Comparison of ENCODE assay signal across 18 cellular contexts in genomic region chr9:11551106-11551505, GRCh38.
"Had no signal": no experiment of that assay in that cellular context is flagged by ENCODE, and none has a peak within 500 bp of the region (broad histone marks: within the 10 kb centered on the region; RNA-seq: fewer than 3 reads in every experiment).

No MANE protein-coding gene starts in this region.

- H3K4me3 Mint-ChIP-seq: endodermal cell; naive thymus-derived CD4-positive, alpha-beta T cell; nephron progenitor cell; stimulated activated memory B cell treated with anti-CD40 and anti-IgM and Interleukin-4, amounts not matched to agents 10 μg/mL and 1 μg/mL and 100 μg/mL, for 72 hours; stimulated activated naive CD8-positive, alpha-beta T cell treated with anti-CD3 and anti-CD28 coated beads, Interleukin-15, Interleukin-2, amounts not matched to agents 100 ng/mL and 50 ng/mL, for 24 hours had no signal

- H3K27ac Mint-ChIP-seq: endodermal cell; naive thymus-derived CD4-positive, alpha-beta T cell; nephron progenitor cell; stimulated activated memory B cell treated with anti-CD40 and anti-IgM and Interleukin-4, amounts not matched to agents 10 μg/mL and 1 μg/mL and 100 μg/mL, for 72 hours; stimulated activated naive CD8-positive, alpha-beta T cell treated with anti-CD3 and anti-CD28 coated beads, Interleukin-15, Interleukin-2, amounts not matched to agents 100 ng/mL and 50 ng/mL, for 24 hours had no signal

- H3K36me3 Mint-ChIP-seq: naive thymus-derived CD4-positive, alpha-beta T cell; stimulated activated memory B cell treated with anti-CD40 and anti-IgM and Interleukin-4, amounts not matched to agents 10 μg/mL and 1 μg/mL and 100 μg/mL, for 72 hours had no signal

- DNase-seq: effector CD4-positive, alpha-beta T cell; endodermal cell; heart left ventricle; hippocampal formation; kidney glomerular epithelial cell; mesendoderm; naive thymus-derived CD4-positive, alpha-beta T cell; nephron progenitor cell; psoas muscle; retina; right lobe of liver; stimulated activated CD4-positive, alpha-beta T cell treated with anti-CD3 and anti-CD28 coated beads, Interleukin-15, amount 100 ng/mL, for 24 hours; stimulated activated CD4-positive, alpha-beta T cell treated with anti-CD3 and anti-CD28 coated beads, Interleukin-1b, Interleukin-23, amount 100 ng/mL, for 48 hours; stimulated activated CD4-positive, alpha-beta T cell treated with anti-CD3 and anti-CD28 coated beads, Interleukin-4, amount 100 ng/mL, for 24 hours; tibial artery; upper lobe of left lung had no signal

- H3K4me1 Mint-ChIP-seq: endodermal cell; naive thymus-derived CD4-positive, alpha-beta T cell; nephron progenitor cell; stimulated activated memory B cell treated with anti-CD40 and anti-IgM and Interleukin-4, amounts not matched to agents 10 μg/mL and 1 μg/mL and 100 μg/mL, for 72 hours had no signal

- H3K27me3 Mint-ChIP-seq: naive thymus-derived CD4-positive, alpha-beta T cell; stimulated activated memory B cell treated with anti-CD40 and anti-IgM and Interleukin-4, amounts not matched to agents 10 μg/mL and 1 μg/mL and 100 μg/mL, for 72 hours; stimulated activated naive CD8-positive, alpha-beta T cell treated with anti-CD3 and anti-CD28 coated beads, Interleukin-15, Interleukin-2, amounts not matched to agents 100 ng/mL and 50 ng/mL, for 24 hours had no signal

- H3K9me3 Mint-ChIP-seq: endodermal cell, nephron progenitor cell had no signal
